Comparison of ENCODE assay signal across 8 cellular contexts in genomic region chr1:153985341-153985912, GRCh38. TPM values are rescaled to one million over a fixed set of nuclear protein-coding genes. Genes with fewer than 3 reads are reported as not detected.
A peak's percentile ranks its signal among the peaks of the same experiment; 100 is the strongest.
DNase-seq lines count a peak whose midpoint lies in the region; ATAC-seq and TF ChIP-seq lines count a peak whose summit lies in the region.

No MANE protein-coding gene starts in this region.

- RAD21 ChIA-PET in HCT116 (lab: Charles Lee; ENCODE audit: low non-redundant PET in 1 of 2, low total read pairs in 2 of 2, uncharacterized antibody in 2 of 2, unreplicated experiment in 2 of 2) = no interaction called here

- H2AK5ac ChIP-seq in neuronal stem cell (ENCODE audit: low read depth, low read length) = no peak overlapping the region

- H3K36me3 Mint-ChIP-seq in activated CD4-positive, alpha-beta T cell treated with anti-CD3 and anti-CD28 coated beads, Interleukin-2, amount 10 ng/mL, durations not matched to agents 24 days and 14 days (ENCODE audit: low read depth) = no peaks in the 10 kb centered on the region

- ATAC-seq in HCT116 (no peak), GM18868 (IDR thresholded peaks at IDR 0.05; ENCODE audit: unreplicated experiment) (no peak), left lobe of liver (no peak), HG03565 (IDR thresholded peaks at IDR 0.05; ENCODE audit: unreplicated experiment) (no peak)

- H3K14ac ChIP-seq in neuronal stem cell (ENCODE audit: low read length) = no peak overlapping the region

- H2AFZ ChIP-seq in HCT116 (ENCODE audit: low read depth, low read length, poor library complexity, severe bottlenecking) (no peak overlapping the region), neuronal stem cell (ENCODE audit: low read length) (peak overlapping the region; percentile 85)

- no peaks in the 10 kb centered on the region for H3K27me3 Mint-ChIP-seq in activated CD4-positive, alpha-beta T cell treated with anti-CD3 and anti-CD28 coated beads, Interleukin-2, amount 10 ng/mL, durations not matched to agents 24 days and 14 days

- H3K27ac Mint-ChIP-seq in activated CD4-positive, alpha-beta T cell treated with anti-CD3 and anti-CD28 coated beads, Interleukin-2, amount 10 ng/mL, durations not matched to agents 24 days and 14 days = peak overlapping the region; percentile 91

- no peak overlapping the region for H3K18ac ChIP-seq in neuronal stem cell (ENCODE audit: low read length)

- H3K4me1 Mint-ChIP-seq in activated CD4-positive, alpha-beta T cell treated with anti-CD3 and anti-CD28 coated beads, Interleukin-2, amount 10 ng/mL, durations not matched to agents 24 days and 14 days = peaks cover 29% of the 10 kb centered on the region

- no peak overlapping the region for H4K8ac ChIP-seq in neuronal stem cell (ENCODE audit: low read depth, low read length)

- WGBS in esophagus squamous epithelium, 2 donors = 5 to 6% methylated on average over 7 of the region's 7 CpGs
- WGBS in neuronal stem cell (ENCODE audit: extremely low coverage in 2 of 2, insufficient read length in 2 of 2, insufficient replicate concordance in 1 of 2), 2 donors = no CpG with 5 or more reads among the region's 7 CpGs

- intact Hi-C loops in HCT116 (cut with micrococcal nuclease) = loop anchor here (5.0 kb wide), 3 partner anchors 203 to 478 kb away; no protein-coding TSS in a partner anchor
- intact Hi-C loops in activated CD4-positive, alpha-beta T cell treated with anti-CD3 and anti-CD28 coated beads, Interleukin-2, amount 10 ng/mL, durations not matched to agents 24 days and 14 days (cut with micrococcal nuclease) = no loop called here
- intact Hi-C loops in esophagus squamous epithelium (cut with DNase I) = loop anchor here (5.0 to 10.0 kb wide), 2 partner anchors 188 to 311 kb away; partner anchors contain the start of genes ILF2 and NPR1

- TSS peak; percentile 25 for BruUV-seq in HCT116 (replicated peaks; lab: Mats Ljungman, UMichigan)

- H2BK15ac ChIP-seq in neuronal stem cell (ENCODE audit: low read length) = no peak overlapping the region

- H3K9me3 ChIP-seq in HCT116 (ENCODE audit: control insufficient read depth in 1 of 2, insufficient read depth in 1 of 2, low read depth in 1 of 2, low read length in 2 of 2) (no peaks in the 10 kb centered on the region), esophagus squamous epithelium (no peaks in the 10 kb centered on the region), neuronal stem cell (replicated peaks in 1 of 2; ENCODE audit: control insufficient read depth in 2 of 2, insufficient read depth in 1 of 2, low read depth in 1 of 2, low read length in 2 of 2) (no peaks in the 10 kb centered on the region)

- peak overlapping the region; percentile 75 for H3K4me3 Mint-ChIP-seq in activated CD4-positive, alpha-beta T cell treated with anti-CD3 and anti-CD28 coated beads, Interleukin-2, amount 10 ng/mL, durations not matched to agents 24 days and 14 days

- TF ChIP-seq CTCF in HCT116 (IDR thresholded peaks at IDR 0.05 in 2 of 3, conservative IDR thresholded peaks at IDR 0.05 in 1 of 3; ENCODE audit: borderline replicate concordance in 1 of 3, insufficient read depth in 1 of 3, low read depth in 2 of 3, low read length in 2 of 3) (no peak), esophagus squamous epithelium (IDR thresholded peaks at IDR 0.05) (no peak)

- no peaks in the 10 kb centered on the region for H3K79me1 ChIP-seq in neuronal stem cell (ENCODE audit: low read depth, low read length)

- peak overlapping the region; percentile 67 to 81 for H3K4me3 ChIP-seq in HCT116 (replicated peaks in 1 of 2; ENCODE audit: low read depth in 1 of 2, low read length in 2 of 2)
- peak overlapping the region; percentile 58 to 75 (median 68) for H3K4me3 ChIP-seq in esophagus squamous epithelium
- H3K4me3 ChIP-seq in neuronal stem cell (ENCODE audit: low read length in 2 of 2) = peak overlapping the region; percentile 77 to 81

- TF ChIP-seq RAD21 in HCT116 (IDR thresholded peaks at IDR 0.05; ENCODE audit: low read depth) = no peak

- H3K4me1 ChIP-seq in HCT116 (ENCODE audit: control insufficient read depth in 1 of 2, insufficient read depth in 2 of 2, low read length in 2 of 2) (peaks cover 12 to 34% of the 10 kb centered on the region in 2 experiments), esophagus squamous epithelium (peaks cover 8 to 39% (median 23%) of the 10 kb centered on the region in 3 donors), neuronal stem cell (ENCODE audit: control insufficient read depth in 2 of 2, insufficient read depth in 1 of 2, low read depth in 1 of 2, low read length in 2 of 2) (peaks cover 6% of the 10 kb centered on the region in 2 donors)

- H3K4ac ChIP-seq in neuronal stem cell (ENCODE audit: low read length) = no peak overlapping the region

- no peaks in the 10 kb centered on the region for H3K27me3 ChIP-seq in HCT116 (ENCODE audit: insufficient read depth, low read length)
- H3K27me3 ChIP-seq in esophagus squamous epithelium = no peaks in the 10 kb centered on the region
- no peaks in the 10 kb centered on the region for H3K27me3 ChIP-seq in neuronal stem cell (ENCODE audit: control insufficient read depth in 3 of 3, insufficient read depth in 3 of 3, low read depth in 1 of 3, low read length in 3 of 3)

- no peaks in the 10 kb centered on the region for H3K9me2 ChIP-seq in HCT116 (ENCODE audit: insufficient read depth)

- DNase-seq in HCT116 (ENCODE audit: low read depth, low spot score) (no peak), esophagus squamous epithelium (lab: John Stamatoyannopoulos, UW) (no peak), neuronal stem cell (ENCODE audit: low spot score) (no peak), left lobe of liver (ENCODE audit: low spot score) (no peak), cerebellar cortex (ENCODE audit: low spot score) (no peak)
- DNase-seq in activated CD4-positive, alpha-beta T cell treated with anti-CD3 and anti-CD28 coated beads, Interleukin-2, amount 10 ng/mL, durations not matched to agents 24 days and 14 days = no peak

- H3K79me2 ChIP-seq in HCT116 (ENCODE audit: insufficient read depth, low read length) = peaks cover 4% of the 10 kb centered on the region; the same call in 1 of the 2 replicates

- H3K27ac ChIP-seq in HCT116 (ENCODE audit: low read depth, low read length) = peak overlapping the region; percentile 43
- H3K27ac ChIP-seq in esophagus squamous epithelium = peak overlapping the region; percentile 83 to 97 (median 86)
- H3K27ac ChIP-seq in neuronal stem cell (replicated peaks; ENCODE audit: low read length) = peak overlapping the region; percentile 17

- POLR2A ChIA-PET in HCT116 (lab: Charles Lee) = no interaction called here

- H4K91ac ChIP-seq in neuronal stem cell (ENCODE audit: low read depth, low read length, poor library complexity) = no peak overlapping the region

- H4K20me1 ChIP-seq in HCT116 (ENCODE audit: insufficient read depth) = no peaks in the 10 kb centered on the region

- peaks cover 3 to 4% of the 10 kb centered on the region in 2 experiments; a peak in 1 of 4 replicates for H3K36me3 ChIP-seq in HCT116 (ENCODE audit: control insufficient read depth in 1 of 2, insufficient read depth in 2 of 2, low read length in 2 of 2)
- H3K36me3 ChIP-seq in esophagus squamous epithelium = peaks cover 0 to 34% (median 8%) of the 10 kb centered on the region in 3 donors
- H3K36me3 ChIP-seq in neuronal stem cell (replicated peaks in 1 of 2; ENCODE audit: control insufficient read depth in 2 of 2, insufficient read depth in 2 of 2, low read length in 2 of 2) = peaks cover 7 to 40% of the 10 kb centered on the region in 2 donors

- no peak overlapping the region for H2BK12ac ChIP-seq in neuronal stem cell (ENCODE audit: low read length)

- peaks cover 3% of the 10 kb centered on the region for H3K9me3 Mint-ChIP-seq in activated CD4-positive, alpha-beta T cell treated with anti-CD3 and anti-CD28 coated beads, Interleukin-2, amount 10 ng/mL, durations not matched to agents 24 days and 14 days

- H3K9ac ChIP-seq in HCT116 (ENCODE audit: low read length) (peak overlapping the region; percentile 79), neuronal stem cell (ENCODE audit: low read depth, low read length, poor library complexity) (peak overlapping the region; percentile 90)

- H3K23ac ChIP-seq in neuronal stem cell (ENCODE audit: low read depth, low read length, poor library complexity) = peak overlapping the region; percentile 76

- no peak overlapping the region for H2BK5ac ChIP-seq in neuronal stem cell (ENCODE audit: low read length)

- CTCF ChIA-PET in HCT116 (lab: Charles Lee) = interaction anchor here (0.7 to 0.9 kb wide), 2 partner anchors 18 to 164 kb away, joined by 3 to 4 read pairs; partner anchors contain the start of gene CREB3L4

- TF ChIP-seq POLR2A in HCT116 (IDR thresholded peaks at IDR 0.05; ENCODE audit: borderline replicate concordance, extremely low read depth, insufficient read depth, insufficient read length) (no peak), esophagus squamous epithelium (IDR thresholded peaks at IDR 0.05) (peak in 1 of 4 donors; percentile 23)

- H3K4me2 ChIP-seq in HCT116 (ENCODE audit: low read length) (peak overlapping the region; percentile 80), neuronal stem cell (ENCODE audit: insufficient read depth, low read length, poor library complexity, severe bottlenecking) (peak overlapping the region; percentile 83)

- no peak overlapping the region for H2BK120ac ChIP-seq in neuronal stem cell (ENCODE audit: low read depth, low read length)

RNA-seq across cellular contexts. Expression of gene RAB13, which starts 0.7 kb away (rescaled TPM):
- total RNA-seq in HCT116 (2021; ENCODE audit: unreplicated experiment) (93.6 TPM), esophagus squamous epithelium (10 to 100 TPM; 24.1 to 45.8 (median 35.5) TPM), left lobe of liver (46.3 TPM)
- 86.0 and 107 TPM in 2 replicates for polyA plus RNA-seq in HCT116 (2012)
- 6.5 and 6.7 TPM in 2 replicates for total RNA-seq in activated CD4-positive, alpha-beta T cell treated with anti-CD3 and anti-CD28 coated beads, Interleukin-2, amount 10 ng/mL, durations not matched to agents 24 days and 14 days
- polyA plus RNA-seq in neuronal stem cell (2013, experiment 1 of 2) = 104 TPM
- polyA plus RNA-seq in neuronal stem cell (2013, experiment 2 of 2) = 104 TPM

RNA-seq across cellular contexts. Expression of gene RPS27, which starts 5.1 kb away (rescaled TPM):
- total RNA-seq in HCT116 (2021; ENCODE audit: unreplicated experiment) (1,905 TPM), esophagus squamous epithelium (1,000 to 10,000 TPM in 3 of 4 donors, 100 to 1,000 TPM in 1; 688 to 4,009 (median 2,458) TPM), left lobe of liver (409 TPM)
- polyA plus RNA-seq in HCT116 (2012) = 4,812 and 5,865 TPM in 2 replicates
- total RNA-seq in activated CD4-positive, alpha-beta T cell treated with anti-CD3 and anti-CD28 coated beads, Interleukin-2, amount 10 ng/mL, durations not matched to agents 24 days and 14 days = 1,207 and 1,242 TPM in 2 replicates
- 19,102 TPM for polyA plus RNA-seq in neuronal stem cell (2013, experiment 1 of 2)
- polyA plus RNA-seq in neuronal stem cell (2013, experiment 2 of 2) = 18,759 TPM

RNA-seq across cellular contexts. Expression of gene JTB, which starts 8.0 kb away (rescaled TPM):
- 123 TPM for total RNA-seq in HCT116 (2021; ENCODE audit: unreplicated experiment)
- 99.5 and 119 TPM in 2 replicates for polyA plus RNA-seq in HCT116 (2012)
- 195 and 200 TPM in 2 replicates for total RNA-seq in activated CD4-positive, alpha-beta T cell treated with anti-CD3 and anti-CD28 coated beads, Interleukin-2, amount 10 ng/mL, durations not matched to agents 24 days and 14 days
- 100 to 1,000 TPM; 144 to 225 (median 204) TPM for total RNA-seq in esophagus squamous epithelium
- 64.0 TPM for polyA plus RNA-seq in neuronal stem cell (2013, experiment 1 of 2)
- polyA plus RNA-seq in neuronal stem cell (2013, experiment 2 of 2) = 61.0 TPM
- total RNA-seq in left lobe of liver = 97.0 TPM

RNA-seq across cellular contexts. Expression of gene CREB3L4, which starts 17.7 kb away (rescaled TPM):
- 15.3 TPM for total RNA-seq in HCT116 (2021; ENCODE audit: unreplicated experiment)
- 17.8 and 19.1 TPM in 2 replicates for polyA plus RNA-seq in HCT116 (2012)
- total RNA-seq in activated CD4-positive, alpha-beta T cell treated with anti-CD3 and anti-CD28 coated beads, Interleukin-2, amount 10 ng/mL, durations not matched to agents 24 days and 14 days = 8.3 and 9.7 TPM in 2 replicates
- 10 to 100 TPM in 1 of 4 donors, 1 to 10 TPM in 3; 3.7 to 14.4 (median 8.1) TPM for total RNA-seq in esophagus squamous epithelium
- polyA plus RNA-seq in neuronal stem cell (2013, experiment 1 of 2) = 14.4 TPM
- polyA plus RNA-seq in neuronal stem cell (2013, experiment 2 of 2) = 14.5 TPM
- total RNA-seq in left lobe of liver = 9.0 TPM

RNA-seq across cellular contexts. Expression of gene SLC39A1, which starts 22.1 kb away (rescaled TPM):
- total RNA-seq in HCT116 (2021; ENCODE audit: unreplicated experiment) (51.5 TPM), esophagus squamous epithelium (10 to 100 TPM; 42.5 to 74.2 (median 58.8) TPM), left lobe of liver (38.8 TPM)
- polyA plus RNA-seq in HCT116 (2012) = 52.2 and 57.3 TPM in 2 replicates
- total RNA-seq in activated CD4-positive, alpha-beta T cell treated with anti-CD3 and anti-CD28 coated beads, Interleukin-2, amount 10 ng/mL, durations not matched to agents 24 days and 14 days = 71.6 and 78.2 TPM in 2 replicates
- polyA plus RNA-seq in neuronal stem cell (2013, experiment 1 of 2) = 83.0 TPM
- polyA plus RNA-seq in neuronal stem cell (2013, experiment 2 of 2) = 80.7 TPM

Comparison
In these comparisons a context has a peak if more than half of its experiments do, and no peak if none do; other contexts are left out.
1. H3K27ac ChIP-seq: peak in every context shown above with its lines; median percentile 86 in esophagus squamous epithelium; 43 in HCT116; 17 in neuronal stem cell.